In the genomic region with DNA sequence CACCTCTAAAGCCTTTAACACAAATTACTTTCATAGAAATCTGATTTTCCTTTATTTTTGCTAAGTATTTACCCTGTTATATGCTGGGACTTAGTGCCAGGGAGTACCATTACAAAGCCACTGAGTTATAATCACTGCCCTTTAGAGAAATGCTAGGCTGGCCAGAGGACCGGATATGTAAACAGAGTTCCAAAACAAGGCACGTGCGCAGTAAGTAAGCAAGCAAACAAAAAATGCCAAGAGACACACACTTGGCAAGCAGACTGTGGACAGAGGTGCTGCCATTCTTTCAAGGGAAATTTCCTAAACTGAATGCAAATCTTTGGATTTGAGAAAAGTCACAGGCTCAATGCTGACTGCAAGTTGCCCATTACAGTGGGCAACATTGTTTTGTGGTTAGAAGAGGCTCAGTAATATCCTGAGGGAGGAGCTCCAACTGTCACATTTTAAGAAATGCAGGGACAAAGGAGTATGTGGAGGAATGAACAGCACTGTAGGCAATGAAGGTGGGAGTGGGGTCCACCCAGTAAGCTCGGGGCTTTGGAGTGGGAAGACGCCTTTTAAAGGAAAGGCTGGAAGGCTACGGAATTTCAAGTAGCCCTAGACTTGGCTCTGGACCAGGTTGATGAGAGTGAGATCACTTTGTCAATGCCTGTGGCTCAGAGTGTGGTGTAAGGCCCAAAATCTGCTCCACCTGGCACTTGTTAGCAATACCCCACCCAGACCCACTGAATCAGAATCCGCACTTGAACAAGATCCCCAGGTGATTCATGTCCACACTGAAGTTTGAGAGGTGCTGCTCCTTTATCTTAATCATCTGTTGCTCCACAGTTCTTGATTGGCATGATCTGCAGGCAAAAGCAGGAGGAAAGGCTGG, we compare ENCODE assay signal across 20 cellular contexts. TPM values are rescaled to one million over a fixed set of nuclear protein-coding genes. Genes with fewer than 3 reads are reported as not detected.
A peak's percentile ranks its signal among the peaks of the same experiment; 100 is the strongest.
DNase-seq lines count a peak whose midpoint lies in the region; FAIRE-seq and TF ChIP-seq lines count a peak whose summit lies in the region.
"Had no signal": no experiment of that assay in that cellular context is flagged by ENCODE, and none has a peak within 500 bp of the region (broad histone marks: within the 10 kb centered on the region; RNA-seq: fewer than 3 reads in every experiment).

No MANE protein-coding gene starts in this region.

- no peaks in the 10 kb centered on the region for H3K36me3 Mint-ChIP-seq in nephron progenitor cell (ENCODE audit: low read depth)
- H3K36me3 Mint-ChIP-seq: activated naive CD4-positive, alpha-beta T cell treated with anti-CD3 and anti-CD28 coated beads, Interleukin-2, amount 50 U/mL, for 72 hours; naive B cell had no signal

- DNase-seq in Daoy (ENCODE audit: low read depth) (peak; percentile 48), M059J (ENCODE audit: low read depth) (peak; percentile 53), epithelial cell of esophagus (ENCODE audit: low read depth) (peak; percentile 100), nephron progenitor cell (no peak), GM19239 (ENCODE audit: insufficient read length, low spot score) (no peak), NCI-H526 treated with DMSO at 0.1 percent for 48 hours (lab: John Stamatoyannopoulos, UW) (no peak), HCEC 1CT (no peak)
- DNase-seq: activated B cell treated with CpG ODN at 0.5 μM for 24 hours; activated CD8-positive, alpha-beta memory T cell treated with anti-CD3 and anti-CD28 coated beads, Interleukin-2, amount 50 U/mL, for 48 hours; CD4-positive, alpha-beta T cell; GDM1; KBM-7; left cardiac atrium; naive B cell; NCI-H2107; retina; stimulated activated CD4-positive, alpha-beta T cell treated with anti-CD3 and anti-CD28 coated beads, Interleukin-2, amount 100 ng/mL, for 24 hours; stimulated activated CD8-positive, alpha-beta memory T cell treated with anti-CD3 and anti-CD28 coated beads, Interleukin-4, amount 100 ng/mL, for 48 hours had no signal

- peaks cover 19% of the 10 kb centered on the region for H3K4me1 Mint-ChIP-seq in nephron progenitor cell
- H3K4me1 Mint-ChIP-seq: central memory CD8-positive, alpha-beta T cell had no signal

- H3K4me3 Mint-ChIP-seq in nephron progenitor cell: no peak overlapping the region
- H3K4me3 Mint-ChIP-seq: activated B cell treated with CpG ODN at 0.5 μM for 24 hours; CD4-positive, alpha-beta T cell; central memory CD8-positive, alpha-beta T cell had no signal

- H3K27me3 Mint-ChIP-seq in nephron progenitor cell (ENCODE audit: low read depth, poor library complexity): peaks cover 25% of the 10 kb centered on the region

- no peak for TF ChIP-seq CTCF in epithelial cell of esophagus (IDR thresholded peaks at IDR 0.05; ENCODE audit: insufficient read depth, low read depth, low read length, missing control alignments)
- TF ChIP-seq CTCF in nephron progenitor cell (IDR thresholded peaks at IDR 0.05): no peak

- no peak for FAIRE-seq in GM19239 (lab: Jason Lieb, UNC)

- peak overlapping the region; percentile 75 for H3K27ac Mint-ChIP-seq in nephron progenitor cell
- H3K27ac Mint-ChIP-seq: activated B cell treated with CpG ODN at 0.5 μM for 24 hours; activated naive CD4-positive, alpha-beta T cell treated with anti-CD3 and anti-CD28 coated beads, Interleukin-2, amount 50 U/mL, for 72 hours; CD4-positive, alpha-beta T cell; naive B cell had no signal

- peaks cover 10% of the 10 kb centered on the region for H3K9me3 Mint-ChIP-seq in nephron progenitor cell
- H3K9me3 Mint-ChIP-seq: activated B cell treated with CpG ODN at 0.5 μM for 24 hours; activated naive CD4-positive, alpha-beta T cell treated with anti-CD3 and anti-CD28 coated beads, Interleukin-2, amount 50 U/mL, for 72 hours; CD4-positive, alpha-beta T cell; central memory CD8-positive, alpha-beta T cell had no signal

- no peak overlapping the region for H3K4me3 ChIP-seq in epithelial cell of esophagus (ENCODE audit: low read length)

RNA-seq across cellular contexts. Expression of gene PARD6G, which starts 2.1 kb away (rescaled TPM):
- total RNA-seq in Daoy (2014; rRNA removed; shearing (Covaris generic)): 0.98 and 1.3 TPM in 2 replicates
- 0.57 and 1.3 TPM in 2 replicates for total RNA-seq in M059J (2014; rRNA removed; shearing (Covaris generic))
- total RNA-seq: activated B cell treated with CpG ODN at 0.5 μM for 24 hours had no signal

Comparison
In these comparisons a context has a peak if more than half of its experiments do, and no peak if none do; other contexts are left out.
1. DNase-seq: peak in Daoy (single experiment), M059J (single experiment) and epithelial cell of esophagus (single experiment); none in nephron progenitor cell (single experiment), GM19239 (single experiment), NCI-H526 treated with DMSO at 0.1 percent for 48 hours (single experiment) and HCEC 1CT (single experiment).